In genomic region chr1:180435566-180435965, GRCh38 we compare ENCODE assay signal across 26 cellular contexts.
"Had no signal": no experiment of that assay in that cellular context is flagged by ENCODE, and none has a peak within 500 bp of the region (broad histone marks: within the 10 kb centered on the region; RNA-seq: fewer than 3 reads in every experiment).

No MANE protein-coding gene starts in this region.

- H3K27me3 ChIP-seq: ovary, tibial nerve, uterus had no signal

- H3K27me3 Mint-ChIP-seq: naive thymus-derived CD4-positive, alpha-beta T cell; natural killer cell treated with Interleukin-12 subunit alpha and Interleukin-12 subunit beta and Interleukin-15 and Interleukin-18, amount 100 ng/mL, for 72 hours; progenitor cell of endocrine pancreas; stimulated activated memory B cell treated with anti-CD40 and anti-IgM and Interleukin-4, amounts not matched to agents 10 μg/mL and 1 μg/mL and 100 μg/mL, for 72 hours; stimulated activated naive CD8-positive, alpha-beta T cell treated with anti-CD3 and anti-CD28 coated beads, Interleukin-15, amount 100 ng/mL, for 72 hours; type B pancreatic cell had no signal

- H3K27ac Mint-ChIP-seq: immature natural killer cell; mesothelial cell of epicardium; naive thymus-derived CD4-positive, alpha-beta T cell; natural killer cell treated with Interleukin-12 subunit alpha and Interleukin-12 subunit beta and Interleukin-15 and Interleukin-18, amount 100 ng/mL, for 72 hours; progenitor cell of endocrine pancreas; stimulated activated memory B cell treated with anti-CD40 and anti-IgM and Interleukin-4, amounts not matched to agents 10 μg/mL and 1 μg/mL and 100 μg/mL, for 72 hours; stimulated activated naive CD8-positive, alpha-beta T cell treated with anti-CD3 and anti-CD28 coated beads, Interleukin-15, amount 100 ng/mL, for 72 hours; type B pancreatic cell had no signal

- H3K9me3 ChIP-seq: left ventricle myocardium inferior, ovary, tibial nerve, uterus had no signal

- H3K4me3 ChIP-seq: left ventricle myocardium inferior, lung, ovary, smooth muscle cell, tibial nerve, uterus had no signal

- H3K36me3 ChIP-seq: left ventricle myocardium inferior, ovary, uterus had no signal

- H3K27ac ChIP-seq: left ventricle myocardium inferior, ovary, tibial nerve, uterus had no signal

- ATAC-seq: naive thymus-derived CD4-positive, alpha-beta T cell; natural killer cell treated with Interleukin-12 subunit alpha and Interleukin-12 subunit beta and Interleukin-15 and Interleukin-18, amount 100 ng/mL, for 72 hours; right cardiac atrium; sciatic nerve; stimulated activated memory B cell treated with anti-CD40 and anti-IgM and Interleukin-4, amounts not matched to agents 10 μg/mL and 1 μg/mL and 100 μg/mL, for 72 hours; stimulated activated naive CD8-positive, alpha-beta T cell treated with anti-CD3 and anti-CD28 coated beads, Interleukin-15, amount 100 ng/mL, for 72 hours had no signal

- H3K4me3 Mint-ChIP-seq: immature natural killer cell; mesothelial cell of epicardium; naive thymus-derived CD4-positive, alpha-beta T cell; natural killer cell treated with Interleukin-12 subunit alpha and Interleukin-12 subunit beta and Interleukin-15 and Interleukin-18, amount 100 ng/mL, for 72 hours; stimulated activated memory B cell treated with anti-CD40 and anti-IgM and Interleukin-4, amounts not matched to agents 10 μg/mL and 1 μg/mL and 100 μg/mL, for 72 hours; stimulated activated naive CD8-positive, alpha-beta T cell treated with anti-CD3 and anti-CD28 coated beads, Interleukin-15, amount 100 ng/mL, for 72 hours; type B pancreatic cell had no signal

- H3K36me3 Mint-ChIP-seq: natural killer cell treated with Interleukin-12 subunit alpha and Interleukin-12 subunit beta and Interleukin-15 and Interleukin-18, amount 100 ng/mL, for 72 hours had no signal

- H3K4me1 ChIP-seq: left ventricle myocardium inferior, uterus had no signal

- DNase-seq: hypothalamus; immature natural killer cell; kidney; left ventricle myocardium inferior; mesendoderm; naive thymus-derived CD4-positive, alpha-beta T cell; ovary; retina; right cardiac atrium; stimulated activated CD4-positive, alpha-beta T cell treated with anti-CD3 and anti-CD28 coated beads, Interleukin-1b, Interleukin-23, amount 100 ng/mL, for 48 hours; stimulated activated CD4-positive, alpha-beta T cell treated with anti-CD3 and anti-CD28 coated beads, Interleukin-2, amount 100 ng/mL, for 48 hours; stimulated activated CD4-positive, alpha-beta T cell treated with anti-CD3 and anti-CD28 coated beads, Interleukin-4, amount 100 ng/mL, for 4 hours; stimulated activated CD8-positive, alpha-beta memory T cell treated with anti-CD3 and anti-CD28 coated beads, Interleukin-4, amount 100 ng/mL, for 48 hours; stimulated activated naive CD4-positive, alpha-beta T cell treated with Interleukin-2 at 50 U/mL for 16 hours; stimulated activated naive CD8-positive, alpha-beta T cell treated with anti-CD3 and anti-CD28 coated beads, Interleukin-15, amount 100 ng/mL, for 72 hours; substantia nigra; uterus had no signal

- H3K9me3 Mint-ChIP-seq: immature natural killer cell; natural killer cell treated with Interleukin-12 subunit alpha and Interleukin-12 subunit beta and Interleukin-15 and Interleukin-18, amount 100 ng/mL, for 72 hours had no signal
